In the genomic region with DNA sequence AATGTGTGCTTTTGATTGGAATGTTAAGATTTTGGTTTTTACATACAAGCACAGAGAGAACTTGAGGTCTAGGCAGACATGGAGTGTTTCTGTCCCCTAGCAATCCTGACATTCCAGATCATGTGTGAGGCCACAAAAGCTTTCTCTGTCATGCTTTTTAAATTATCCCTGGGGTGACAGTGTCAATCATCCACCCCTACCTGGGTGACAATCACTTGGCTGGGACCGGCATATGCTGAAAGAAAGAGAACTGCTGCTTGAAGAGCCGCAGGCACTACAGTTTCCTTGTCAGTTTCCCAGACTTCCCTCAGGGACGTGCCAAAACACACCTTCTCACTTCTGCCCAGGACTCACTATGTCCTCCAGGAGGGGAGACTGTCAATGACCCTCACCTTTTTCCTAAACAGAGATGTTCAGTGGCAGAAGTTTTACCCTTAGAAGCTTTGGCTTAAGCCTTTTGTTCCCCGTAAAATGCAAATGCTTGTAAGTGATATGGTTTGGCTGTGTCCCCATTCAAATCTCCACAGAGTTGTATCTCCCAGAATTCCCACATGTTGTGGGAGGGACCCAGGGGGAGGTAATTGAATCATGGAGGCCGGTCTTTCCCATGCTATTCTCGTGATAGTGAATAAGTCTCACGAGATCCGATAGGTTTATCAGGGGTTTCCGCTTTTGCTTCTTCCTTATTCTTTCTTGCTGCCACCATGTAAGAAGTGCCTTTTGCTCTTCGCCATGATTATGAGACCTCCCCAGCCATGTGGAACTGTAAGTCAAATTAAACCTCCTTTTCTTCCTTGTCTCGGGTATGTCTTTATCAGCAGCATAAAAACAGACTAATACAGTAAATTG, we compare ENCODE assay signal across 1 cellular context.
TF ChIP-seq lines count a peak whose summit lies in the region.

No MANE protein-coding gene starts in this region.

TF ChIP-seq in K562, 482 proteins besides CTCF, POLR2A, EP300 and RAD21 (continued from another document):
- TF ChIP-seq, protein P1, sequence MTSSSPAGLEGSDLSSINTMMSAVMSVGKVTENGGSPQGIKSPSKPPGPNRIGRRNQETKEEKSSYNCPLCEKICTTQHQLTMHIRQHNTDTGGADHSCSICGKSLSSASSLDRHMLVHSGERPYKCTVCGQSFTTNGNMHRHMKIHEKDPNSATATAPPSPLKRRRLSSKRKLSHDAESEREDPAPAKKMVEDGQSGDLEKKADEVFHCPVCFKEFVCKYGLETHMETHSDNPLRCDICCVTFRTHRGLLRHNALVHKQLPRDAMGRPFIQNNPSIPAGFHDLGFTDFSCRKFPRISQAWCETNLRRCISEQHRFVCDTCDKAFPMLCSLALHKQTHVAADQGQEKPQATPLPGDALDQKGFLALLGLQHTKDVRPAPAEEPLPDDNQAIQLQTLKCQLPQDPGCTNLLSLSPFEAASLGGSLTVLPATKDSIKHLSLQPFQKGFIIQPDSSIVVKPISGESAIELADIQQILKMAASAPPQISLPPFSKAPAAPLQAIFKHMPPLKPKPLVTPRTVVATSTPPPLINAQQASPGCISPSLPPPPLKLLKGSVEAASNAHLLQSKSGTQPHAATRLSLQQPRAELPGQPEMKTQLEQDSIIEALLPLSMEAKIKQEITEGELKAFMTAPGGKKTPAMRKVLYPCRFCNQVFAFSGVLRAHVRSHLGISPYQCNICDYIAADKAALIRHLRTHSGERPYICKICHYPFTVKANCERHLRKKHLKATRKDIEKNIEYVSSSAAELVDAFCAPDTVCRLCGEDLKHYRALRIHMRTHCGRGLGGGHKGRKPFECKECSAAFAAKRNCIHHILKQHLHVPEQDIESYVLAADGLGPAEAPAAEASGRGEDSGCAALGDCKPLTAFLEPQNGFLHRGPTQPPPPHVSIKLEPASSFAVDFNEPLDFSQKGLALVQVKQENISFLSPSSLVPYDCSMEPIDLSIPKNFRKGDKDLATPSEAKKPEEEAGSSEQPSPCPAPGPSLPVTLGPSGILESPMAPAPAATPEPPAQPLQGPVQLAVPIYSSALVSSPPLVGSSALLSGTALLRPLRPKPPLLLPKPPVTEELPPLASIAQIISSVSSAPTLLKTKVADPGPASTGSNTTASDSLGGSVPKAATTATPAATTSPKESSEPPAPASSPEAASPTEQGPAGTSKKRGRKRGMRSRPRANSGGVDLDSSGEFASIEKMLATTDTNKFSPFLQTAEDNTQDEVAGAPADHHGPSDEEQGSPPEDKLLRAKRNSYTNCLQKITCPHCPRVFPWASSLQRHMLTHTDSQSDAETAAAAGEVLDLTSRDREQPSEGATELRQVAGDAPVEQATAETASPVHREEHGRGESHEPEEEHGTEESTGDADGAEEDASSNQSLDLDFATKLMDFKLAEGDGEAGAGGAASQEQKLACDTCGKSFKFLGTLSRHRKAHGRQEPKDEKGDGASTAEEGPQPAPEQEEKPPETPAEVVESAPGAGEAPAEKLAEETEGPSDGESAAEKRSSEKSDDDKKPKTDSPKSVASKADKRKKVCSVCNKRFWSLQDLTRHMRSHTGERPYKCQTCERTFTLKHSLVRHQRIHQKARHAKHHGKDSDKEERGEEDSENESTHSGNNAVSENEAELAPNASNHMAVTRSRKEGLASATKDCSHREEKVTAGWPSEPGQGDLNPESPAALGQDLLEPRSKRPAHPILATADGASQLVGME (CRISPR knock-in tag; IDR thresholded peaks at IDR 0.05): no peak
- no peak for TF ChIP-seq CBX3 (IDR thresholded peaks at IDR 0.05; ENCODE audit: borderline replicate concordance in 1 of 2, low read length in 2 of 2)
- peak; percentile 82 for TF ChIP-seq CHD2 (IDR thresholded peaks at IDR 0.05; ENCODE audit: low read depth, low read length)
- TF ChIP-seq POLR2H (tag; IDR thresholded peaks at IDR 0.05; ENCODE audit: low read depth): peak; percentile 51
- TF ChIP-seq ZNF766 (CRISPR knock-in tag; conservative IDR thresholded peaks at IDR 0.05): peak; percentile 59
- no peak for TF ChIP-seq GABPA (tag; conservative IDR thresholded peaks at IDR 0.05; ENCODE audit: low read depth)
- TF ChIP-seq CHD4 (IDR thresholded peaks at IDR 0.05; ENCODE audit: insufficient read depth, insufficient replicate concordance, low read depth, low read length, poor library complexity, severe bottlenecking): no peak
